Comparison of ENCODE assay signal across 23 cellular contexts in genomic region chr11:43903086-43903485, GRCh38. TPM values are rescaled to one million over a fixed set of nuclear protein-coding genes. Genes with fewer than 3 reads are reported as not detected.
"Had no signal": no experiment of that assay in that cellular context is flagged by ENCODE, and none has a peak within 500 bp of the region (broad histone marks: within the 10 kb centered on the region; RNA-seq: fewer than 3 reads in every experiment).

No MANE protein-coding gene starts in this region.

- H3K9me3 ChIP-seq: MG63, SK-N-SH had no signal

- ATAC-seq: Panc1, PC-3 had no signal

- DNase-seq: KBM-7; MG63; NCI-H1092; NCI-H1105 treated with DMSO at 0.1 percent for 48 hours; NCI-H1417 treated with DMSO at 0.1 percent for 48 hours; NCI-H146; NCI-H1694 treated with DMSO at 0.1 percent for 48 hours; NCI-H1930; NCI-H2081; NCI-H2107; NCI-H2227 treated with DMSO at 0.1 percent for 48 hours; NCI-H524; NCI-H526 treated with DMSO at 0.1 percent for 48 hours; NCI-H748 treated with DMSO at 0.1 percent for 48 hours; NK-92 treated with Interleukin-12 subunit alpha and Interleukin-12 subunit beta, amount 100 ng/mL, for 24 hours; PC-3; SHP77; SK-N-SH had no signal

- H3K27ac ChIP-seq: RWPE1 had no signal

- H3K4me3 ChIP-seq: MG63 had no signal

- H3K27me3 ChIP-seq: MG63 had no signal

RNA-seq across cellular contexts. Expression of gene ALKBH3, which starts 22.5 kb away (rescaled TPM):
- total RNA-seq: OCI-LY7 had no signal

RNA-seq across cellular contexts. Expression of gene C11orf96, which starts 39.4 kb away (rescaled TPM):
- total RNA-seq: HT-29, LHCN-M2, OCI-LY7 had no signal
